21 cellular contexts compared by ENCODE assay signal in the genomic region with DNA sequence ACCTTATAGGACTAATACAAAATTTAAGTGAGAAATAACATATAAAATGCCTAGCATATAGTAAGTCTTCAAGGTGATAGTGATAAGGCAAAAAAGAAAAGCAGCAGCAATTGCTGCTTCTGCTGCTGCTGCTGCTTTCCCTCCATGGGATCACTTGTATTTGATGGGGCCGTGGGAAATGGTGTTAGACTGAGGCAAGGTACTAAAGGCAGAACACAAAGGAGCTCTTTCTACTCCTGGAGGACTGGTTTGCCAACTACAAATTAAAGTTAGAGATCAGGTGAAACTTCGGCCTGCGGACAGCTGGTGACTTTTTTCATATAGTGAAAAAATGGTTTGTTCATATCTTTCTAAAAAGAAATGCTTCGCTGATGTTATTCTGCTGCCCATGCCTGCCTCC. TPM values are rescaled to one million over a fixed set of nuclear protein-coding genes. Genes with fewer than 3 reads are reported as not detected.
DNase-seq lines count a peak whose midpoint lies in the region; ATAC-seq and TF ChIP-seq lines count a peak whose summit lies in the region.
"Had no signal": no experiment of that assay in that cellular context is flagged by ENCODE, and none has a peak within 500 bp of the region (broad histone marks: within the 10 kb centered on the region; RNA-seq: fewer than 3 reads in every experiment).

No MANE protein-coding gene starts in this region.

- H3K27me3 ChIP-seq in DOHH2 (ENCODE audit: control insufficient read depth, low read length) (no peaks in the 10 kb centered on the region), iPS-15b (ENCODE audit: control insufficient read depth, insufficient read depth, low read length) (no peaks in the 10 kb centered on the region), testis (no peaks in the 10 kb centered on the region)
- H3K27me3 ChIP-seq: SJCRH30 had no signal

- TF ChIP-seq CTCF in DOHH2 (IDR thresholded peaks at IDR 0.05; ENCODE audit: low read depth, low read length, poor library complexity, severe bottlenecking) (no peak), OCI-LY7 (conservative IDR thresholded peaks at IDR 0.05; ENCODE audit: low read length) (no peak), testis (IDR thresholded peaks at IDR 0.05) (no peak), RWPE1 (conservative IDR thresholded peaks at IDR 0.05; ENCODE audit: low read depth) (no peak)

- no peak for DNase-seq in OCI-LY7 (ENCODE audit: low spot score)
- DNase-seq in testis = no peak
- no peak for DNase-seq in SIG-M5 (lab: John Stamatoyannopoulos, UW)
- DNase-seq in RWPE1 (ENCODE audit: low spot score) = no peak
- DNase-seq: AML-193; Calu3; CD8-positive, alpha-beta memory T cell; DMS153; Kasumi-1; NCI-H1417; NCI-H1694 treated with DMSO at 0.1 percent for 48 hours; NCI-H2081 treated with DMSO at 0.1 percent for 48 hours; NCI-H2171 treated with DMSO at 0.1 percent for 48 hours; NCI-H524 treated with DMSO at 0.1 percent for 48 hours; NCI-H82; RPMI8226 had no signal

- H3K4me1 ChIP-seq in DOHH2 (ENCODE audit: control insufficient read depth, low read length) = peaks cover 86% of the 10 kb centered on the region
- H3K4me1 ChIP-seq in OCI-LY7 (ENCODE audit: insufficient read depth, low read length, poor library complexity, severe bottlenecking) = peaks cover 44% of the 10 kb centered on the region
- H3K4me1 ChIP-seq in iPS-15b (ENCODE audit: control insufficient read depth, insufficient read depth, low read length) = no peaks in the 10 kb centered on the region
- H3K4me1 ChIP-seq in testis = no peaks in the 10 kb centered on the region

- H3K36me3 Mint-ChIP-seq in stimulated activated memory B cell treated with anti-CD40 and anti-IgM and Interleukin-4, amounts not matched to agents 10 μg/mL and 1 μg/mL and 100 μg/mL, for 72 hours = peaks cover 64% of the 10 kb centered on the region

- H3K27ac ChIP-seq in DOHH2 (ENCODE audit: low read depth, low read length) = peak overlapping the region; percentile 34
- H3K27ac ChIP-seq in OCI-LY7 (ENCODE audit: low read depth, low read length, poor library complexity, severe bottlenecking) = no peak overlapping the region
- H3K27ac ChIP-seq in testis = no peak overlapping the region
- H3K27ac ChIP-seq in RWPE1 = no peak overlapping the region
- H3K27ac ChIP-seq: C4-2B, SJCRH30 had no signal

- CTCF ChIA-PET in OCI-LY7 (lab: Charles Lee; ENCODE audit: unreplicated experiment) = interaction anchor here (0.6 kb wide), 1 partner anchor 12 kb away, joined by 7 read pairs; no protein-coding TSS in a partner anchor
- CTCF ChIA-PET in RWPE1 (lab: Yijun Ruan, JAX) = no interaction called here

- H3F3A ChIP-seq in DOHH2 (ENCODE audit: control insufficient read depth, insufficient read depth) = peaks cover 41% of the 10 kb centered on the region

- no peak for TF ChIP-seq POLR2A in testis (IDR thresholded peaks at IDR 0.05)

- H3K27ac Mint-ChIP-seq in stimulated activated memory B cell treated with anti-CD40 and anti-IgM and Interleukin-4, amounts not matched to agents 10 μg/mL and 1 μg/mL and 100 μg/mL, for 72 hours = peak overlapping the region; percentile 74
- H3K27ac Mint-ChIP-seq: CD8-positive, alpha-beta memory T cell had no signal

- WGBS in testis, 2 donors = 98% methylated on average over 4 of the region's 4 CpGs

- no peak overlapping the region for H2AFZ ChIP-seq in OCI-LY7 (ENCODE audit: low read length)

- H4K20me1 ChIP-seq in DOHH2 (ENCODE audit: control insufficient read depth, insufficient read depth, low read depth, low read length) (peaks cover 19% of the 10 kb centered on the region; the same call in 1 of the 2 replicates), OCI-LY7 (ENCODE audit: insufficient read depth, low read length) (no peaks in the 10 kb centered on the region)

- peaks cover 96% of the 10 kb centered on the region for H3K79me2 ChIP-seq in DOHH2 (ENCODE audit: control insufficient read depth, low read length)
- H3K79me2 ChIP-seq in OCI-LY7 (ENCODE audit: insufficient read depth, low read depth, low read length) = peaks cover 84% of the 10 kb centered on the region

- peak overlapping the region; percentile 23 for H3K4me3 Mint-ChIP-seq in stimulated activated memory B cell treated with anti-CD40 and anti-IgM and Interleukin-4, amounts not matched to agents 10 μg/mL and 1 μg/mL and 100 μg/mL, for 72 hours
- H3K4me3 Mint-ChIP-seq: CD8-positive, alpha-beta memory T cell had no signal

- peak overlapping the region; percentile 44 for H3K4me2 ChIP-seq in DOHH2 (ENCODE audit: low read length)
- no peak overlapping the region for H3K4me2 ChIP-seq in OCI-LY7 (ENCODE audit: low read length)

- no peaks in the 10 kb centered on the region for H3K27me3 Mint-ChIP-seq in stimulated activated memory B cell treated with anti-CD40 and anti-IgM and Interleukin-4, amounts not matched to agents 10 μg/mL and 1 μg/mL and 100 μg/mL, for 72 hours

- peaks cover 67% of the 10 kb centered on the region for H3K36me3 ChIP-seq in DOHH2 (ENCODE audit: control insufficient read depth, low read length)
- peaks cover 72% of the 10 kb centered on the region for H3K36me3 ChIP-seq in OCI-LY7 (ENCODE audit: insufficient read depth, low read length)
- no peaks in the 10 kb centered on the region for H3K36me3 ChIP-seq in iPS-15b (ENCODE audit: control insufficient read depth, insufficient read depth, low read length)
- H3K36me3 ChIP-seq in testis (ENCODE audit: low read depth, missing control alignments) = no peaks in the 10 kb centered on the region

- BruUV-seq in OCI-LY7 (replicated peaks; lab: Mats Ljungman, UMichigan) = TSS peak; percentile 19

- peak overlapping the region; percentile 8 for H3K9ac ChIP-seq in iPS-15b (ENCODE audit: low read depth, low read length)

- H3K9me2 ChIP-seq in DOHH2 (replicated peaks; ENCODE audit: control insufficient read depth, low read length) (no peaks in the 10 kb centered on the region), OCI-LY7 (ENCODE audit: insufficient read depth, low read length) (no peaks in the 10 kb centered on the region)

- peaks cover 5% of the 10 kb centered on the region; the same call in 1 of the 2 replicates for H3K9me3 ChIP-seq in DOHH2 (ENCODE audit: control insufficient read depth, insufficient read depth, low read length)
- peaks cover 23% of the 10 kb centered on the region; the same call in 1 of the 2 replicates for H3K9me3 ChIP-seq in OCI-LY7 (ENCODE audit: low read length)
- no peaks in the 10 kb centered on the region for H3K9me3 ChIP-seq in iPS-15b (ENCODE audit: control insufficient read depth, insufficient read depth, low read length)
- no peaks in the 10 kb centered on the region for H3K9me3 ChIP-seq in testis

- no peak for ATAC-seq in stimulated activated memory B cell treated with anti-CD40 and anti-IgM and Interleukin-4, amounts not matched to agents 10 μg/mL and 1 μg/mL and 100 μg/mL, for 72 hours

- peaks cover 78% of the 10 kb centered on the region for H3K4me1 Mint-ChIP-seq in stimulated activated memory B cell treated with anti-CD40 and anti-IgM and Interleukin-4, amounts not matched to agents 10 μg/mL and 1 μg/mL and 100 μg/mL, for 72 hours
- H3K4me1 Mint-ChIP-seq: CD8-positive, alpha-beta memory T cell had no signal

- H3K4me3 ChIP-seq in DOHH2 (ENCODE audit: low read length) (no peak overlapping the region), OCI-LY7 (ENCODE audit: low read depth, low read length, poor library complexity, severe bottlenecking) (no peak overlapping the region), iPS-15b (ENCODE audit: low read depth, low read length) (no peak overlapping the region), testis (no peak overlapping the region)
- H3K4me3 ChIP-seq: SJCRH30 had no signal

- H3K9me3 Mint-ChIP-seq in stimulated activated memory B cell treated with anti-CD40 and anti-IgM and Interleukin-4, amounts not matched to agents 10 μg/mL and 1 μg/mL and 100 μg/mL, for 72 hours = peaks cover 3% of the 10 kb centered on the region
- H3K9me3 Mint-ChIP-seq: CD8-positive, alpha-beta memory T cell had no signal

- intact Hi-C loops in OCI-LY7 (cut with micrococcal nuclease; ENCODE audit: unreplicated experiment) (no loop called here), testis (cut with DNase I; ENCODE audit: low total_unique reads) (no loop called here)

- POLR2A ChIA-PET in OCI-LY7 (lab: Charles Lee) = interaction anchor here (0.7 kb wide), 1 partner anchor 37 kb away, joined by 5 read pairs; no protein-coding TSS in a partner anchor
- POLR2A ChIA-PET in RWPE1 (lab: Yijun Ruan, JAX; ENCODE audit: low non-redundant PET) = no interaction called here

RNA-seq across cellular contexts. Expression of a gene that starts 46.3 kb away (rescaled TPM):
- 37.5 and 44.4 TPM in 2 replicates for total RNA-seq in OCI-LY7 (2014; rRNA removed; shearing (Covaris generic))
- 91.9 and 110 TPM in 2 replicates for total RNA-seq in OCI-LY7 (2022)
- total RNA-seq in testis = 10 to 100 TPM; 10.5 to 14.7 TPM
- polyA plus RNA-seq in testis (ENCODE audit: insufficient read depth, low read depth, low replicate concordance) = 10.2 TPM
